15 cellular contexts compared by ENCODE assay signal in genomic region chr17:1067282-1067956, GRCh38.
A peak's percentile ranks its signal among the peaks of the same experiment; 100 is the strongest.
DNase-seq lines count a peak whose midpoint lies in the region; ATAC-seq and TF ChIP-seq lines count a peak whose summit lies in the region.
"Had no signal": no experiment of that assay in that cellular context is flagged by ENCODE, and none has a peak within 500 bp of the region (broad histone marks: within the 10 kb centered on the region; RNA-seq: fewer than 3 reads in every experiment).

No MANE protein-coding gene starts in this region.

- H4K20me1 ChIP-seq in hepatocyte (ENCODE audit: insufficient read depth, poor library complexity, severe bottlenecking), result no peaks in the 10 kb centered on the region

- CTCF ChIA-PET in MCF 10A (lab: Yijun Ruan, JAX), result interaction anchor here (1.5 kb wide), 1 partner anchor 12 kb away, joined by 5 read pairs; no protein-coding TSS in a partner anchor

- no peaks in the 10 kb centered on the region for H3K9me3 Mint-ChIP-seq in MCF 10A (ENCODE audit: unreplicated experiment)

- H3K36me3 Mint-ChIP-seq in MCF 10A (ENCODE audit: insufficient read depth, unreplicated experiment), result peaks cover 48% of the 10 kb centered on the region

- no peak overlapping the region for H3K4me2 ChIP-seq in hepatocyte

- no TSS peak for BruUV-seq in MCF 10A (replicated peaks; lab: Mats Ljungman, UMichigan)

- H3K36me3 ChIP-seq in right atrium auricular region, result peaks cover 82% of the 10 kb centered on the region
- peaks cover 4% of the 10 kb centered on the region for H3K36me3 ChIP-seq in hepatocyte (replicated peaks; ENCODE audit: insufficient read depth, low read depth)
- peaks cover 67% of the 10 kb centered on the region for H3K36me3 ChIP-seq in upper lobe of right lung

- no peaks in the 10 kb centered on the region for H3K4me1 ChIP-seq in right atrium auricular region
- H3K4me1 ChIP-seq in hepatocyte (ENCODE audit: insufficient read depth), result no peaks in the 10 kb centered on the region
- H3K4me1 ChIP-seq in upper lobe of right lung, result no peaks in the 10 kb centered on the region
- H3K4me1 ChIP-seq: spleen had no signal

- peak overlapping the region; percentile 35 for H3K4me3 Mint-ChIP-seq in MCF 10A (ENCODE audit: unreplicated experiment)
- H3K4me3 Mint-ChIP-seq: activated CD4-positive, alpha-beta memory T cell treated with anti-CD3 and anti-CD28 coated beads, Interleukin-2, amount 10 ng/mL, durations not matched to agents 7 days and 5 days; activated naive CD8-positive, alpha-beta T cell treated with anti-CD3 and anti-CD28 coated beads, Interleukin-2, amount 50 U/mL, for 24 hours; CD4-positive, alpha-beta memory T cell; stimulated activated memory B cell treated with anti-CD40 and anti-IgM and Interleukin-4, amounts not matched to agents 10 μg/mL and 1 μg/mL and 100 μg/mL, for 72 hours had no signal

- no peak for TF ChIP-seq CTCF in right atrium auricular region (IDR thresholded peaks at IDR 0.05)
- no peak for TF ChIP-seq CTCF in MCF 10A (IDR thresholded peaks at IDR 0.05; ENCODE audit: unreplicated experiment)
- TF ChIP-seq CTCF in hepatocyte (IDR thresholded peaks at IDR 0.05; ENCODE audit: poor library complexity), result no peak
- TF ChIP-seq CTCF in upper lobe of right lung (IDR thresholded peaks at IDR 0.05), result no peak

- no peaks in the 10 kb centered on the region for H3K27me3 Mint-ChIP-seq in MCF 10A (ENCODE audit: insufficient read depth, unreplicated experiment)
- H3K27me3 Mint-ChIP-seq: activated CD4-positive, alpha-beta memory T cell treated with anti-CD3 and anti-CD28 coated beads, Interleukin-2, amount 10 ng/mL, durations not matched to agents 7 days and 5 days; activated naive CD8-positive, alpha-beta T cell treated with anti-CD3 and anti-CD28 coated beads, Interleukin-2, amount 50 U/mL, for 24 hours; CD4-positive, alpha-beta memory T cell; stimulated activated memory B cell treated with anti-CD40 and anti-IgM and Interleukin-4, amounts not matched to agents 10 μg/mL and 1 μg/mL and 100 μg/mL, for 72 hours had no signal

- H3K4me1 Mint-ChIP-seq in MCF 10A (ENCODE audit: insufficient read depth, unreplicated experiment), result peaks cover 8% of the 10 kb centered on the region
- H3K4me1 Mint-ChIP-seq: activated CD4-positive, alpha-beta memory T cell treated with anti-CD3 and anti-CD28 coated beads, Interleukin-2, amount 10 ng/mL, durations not matched to agents 7 days and 5 days; activated naive CD8-positive, alpha-beta T cell treated with anti-CD3 and anti-CD28 coated beads, Interleukin-2, amount 50 U/mL, for 24 hours; stimulated activated memory B cell treated with anti-CD40 and anti-IgM and Interleukin-4, amounts not matched to agents 10 μg/mL and 1 μg/mL and 100 μg/mL, for 72 hours had no signal

- H3K27ac ChIP-seq in right atrium auricular region (peak overlapping the region in 1 of 2 donors; percentile 44), hepatocyte (no peak overlapping the region), upper lobe of right lung (peak overlapping the region; percentile 30)
- H3K27ac ChIP-seq: GM23248, spleen had no signal

- H3K9me3 ChIP-seq in right atrium auricular region (no peaks in the 10 kb centered on the region), hepatocyte (ENCODE audit: low read depth) (no peaks in the 10 kb centered on the region), upper lobe of right lung (no peaks in the 10 kb centered on the region)

- ATAC-seq in Right ventricle myocardium superior (ENCODE audit: poor library complexity) (peak; percentile 93), upper lobe of right lung (peak; percentile 93)
- ATAC-seq: activated naive CD8-positive, alpha-beta T cell treated with anti-CD3 and anti-CD28 coated beads, Interleukin-2, amount 50 U/mL, for 24 hours; stimulated activated memory B cell treated with anti-CD40 and anti-IgM and Interleukin-4, amounts not matched to agents 10 μg/mL and 1 μg/mL and 100 μg/mL, for 72 hours had no signal

- H3K27me3 ChIP-seq in right atrium auricular region (no peaks in the 10 kb centered on the region), hepatocyte (no peaks in the 10 kb centered on the region), upper lobe of right lung (no peaks in the 10 kb centered on the region)
- H3K27me3 ChIP-seq: spleen had no signal

- WGBS in hepatocyte (ENCODE audit: low lambda C conversion rate, missing lambda C conversion rate), result 89% methylated on average over 10 of the region's 10 CpGs

- no peak overlapping the region for H3K27ac Mint-ChIP-seq in MCF 10A (ENCODE audit: low read depth, unreplicated experiment)
- H3K27ac Mint-ChIP-seq: activated CD4-positive, alpha-beta memory T cell treated with anti-CD3 and anti-CD28 coated beads, Interleukin-2, amount 10 ng/mL, durations not matched to agents 7 days and 5 days; activated naive CD8-positive, alpha-beta T cell treated with anti-CD3 and anti-CD28 coated beads, Interleukin-2, amount 50 U/mL, for 24 hours; stimulated activated memory B cell treated with anti-CD40 and anti-IgM and Interleukin-4, amounts not matched to agents 10 μg/mL and 1 μg/mL and 100 μg/mL, for 72 hours had no signal

- no peaks in the 10 kb centered on the region for H3K9me2 ChIP-seq in hepatocyte (replicated peaks; ENCODE audit: insufficient read depth)

- DNase-seq in Right ventricle myocardium superior, result peak; percentile 62
- no peak for DNase-seq in right atrium auricular region (ENCODE audit: low spot score)
- peak; percentile 95 for DNase-seq in MCF 10A (ENCODE audit: unreplicated experiment)
- peak; percentile 50 for DNase-seq in hepatocyte (ENCODE audit: low spot score)
- peak; percentile 88 for DNase-seq in upper lobe of right lung
- no peak for DNase-seq in NCI-H345 (lab: John Stamatoyannopoulos, UW)
- DNase-seq in NCI-H446 treated with DMSO at 0.1 percent for 48 hours (lab: John Stamatoyannopoulos, UW), result no peak
- DNase-seq in germinal center (ENCODE audit: low spot score), result no peak
- DNase-seq: activated CD4-positive, alpha-beta memory T cell treated with anti-CD3 and anti-CD28 coated beads, Interleukin-2, amount 10 ng/mL, durations not matched to agents 7 days and 5 days; activated naive CD8-positive, alpha-beta T cell treated with anti-CD3 and anti-CD28 coated beads, Interleukin-2, amount 50 U/mL, for 24 hours; CD4-positive, alpha-beta memory T cell; GM23248; NK-92 treated with Interleukin-12 subunit alpha and Interleukin-12 subunit beta, amount 100 ng/mL, for 24 hours; spleen had no signal

- no peak overlapping the region for H2AFZ ChIP-seq in hepatocyte
- H2AFZ ChIP-seq: GM23248 had no signal

- H3K79me2 ChIP-seq in hepatocyte, result no peaks in the 10 kb centered on the region

- no peak overlapping the region for H3K4me3 ChIP-seq in right atrium auricular region
- no peak overlapping the region for H3K4me3 ChIP-seq in hepatocyte
- no peak overlapping the region for H3K4me3 ChIP-seq in upper lobe of right lung
- H3K4me3 ChIP-seq: GM23248, spleen had no signal

- POLR2A ChIA-PET in MCF 10A (lab: Yijun Ruan, JAX), result interaction anchor here (1.3 kb wide), 1 partner anchor 31 kb away, joined by 3 read pairs; no protein-coding TSS in a partner anchor

- intact Hi-C loops in Right ventricle myocardium superior (cut with DNase I) (no loop called here), MCF 10A (cut with micrococcal nuclease) (no loop called here), upper lobe of right lung (cut with DNase I) (no loop called here)

Comparison
In these comparisons a context has a peak if more than half of its experiments do, and no peak if none do; other contexts are left out.
1. DNase-seq: peak in Right ventricle myocardium superior (single experiment), MCF 10A (single experiment), hepatocyte (single experiment) and upper lobe of right lung (single experiment); none in right atrium auricular region (single experiment), NCI-H345 (single experiment), NCI-H446 treated with DMSO at 0.1 percent for 48 hours (single experiment) and germinal center (single experiment).